Comparison of ENCODE assay signal across 7 cellular contexts in genomic region chr2:12267042-12267441, GRCh38.
"Had no signal": no experiment of that assay in that cellular context is flagged by ENCODE, and none has a peak within 500 bp of the region (broad histone marks: within the 10 kb centered on the region; RNA-seq: fewer than 3 reads in every experiment).

No MANE protein-coding gene starts in this region.

- H3K4me2 ChIP-seq: GM23338 had no signal

- H3K4me1 ChIP-seq: HAP-1 had no signal

- DNase-seq: H7, HFFc6 had no signal

- H3K4me3 ChIP-seq: GM23338, HAP-1 had no signal

- H2AFZ ChIP-seq: GM23338 had no signal

- H3K36me3 ChIP-seq: HAP-1 had no signal

- H3K27ac ChIP-seq: HL-60 had no signal

- H3K9me3 ChIP-seq: HAP-1 had no signal

- ATAC-seq: GM23338, HCT116, HepG2 had no signal
